Comparison of ENCODE assay signal across 1 cellular context in the genomic region with DNA sequence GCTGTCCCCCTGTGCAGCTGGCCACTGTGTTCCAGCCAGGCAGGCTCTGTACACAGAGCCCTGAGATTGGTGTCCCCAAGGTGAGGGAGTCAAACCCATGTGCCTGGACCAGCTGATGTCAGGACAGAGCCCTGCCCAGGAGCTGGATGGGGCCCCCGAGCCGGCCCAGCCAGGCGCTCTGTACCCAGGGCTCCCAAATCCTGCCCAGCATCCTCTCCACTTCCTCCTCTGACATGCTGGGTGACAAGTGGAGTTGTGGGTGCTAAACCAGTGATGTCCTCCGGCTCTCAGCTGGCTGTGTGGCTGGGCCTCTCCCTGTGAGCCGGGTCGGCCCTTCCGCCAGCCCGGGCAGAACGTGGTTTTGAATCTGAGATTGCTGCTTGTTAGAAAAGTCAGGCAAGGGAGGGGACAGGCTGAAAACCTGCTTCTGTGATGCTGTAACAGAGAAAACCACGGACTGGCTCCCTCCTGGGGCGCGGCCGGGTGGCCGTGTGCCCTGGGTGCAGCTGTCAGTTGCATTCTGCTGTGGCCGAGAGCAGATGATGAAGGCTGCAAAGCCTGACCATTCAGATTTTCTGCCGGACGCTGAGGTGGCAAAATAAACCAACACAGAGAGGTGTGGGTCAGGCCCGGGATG.
TF ChIP-seq lines count a peak whose summit lies in the region.

No MANE protein-coding gene starts in this region.

TF ChIP-seq in GM12878, 131 proteins besides CTCF, POLR2A, EP300 and RAD21:
- no peak for TF ChIP-seq KAT2A (conservative IDR thresholded peaks at IDR 0.05; ENCODE audit: control insufficient read depth, low read depth, low read length)
